ENCODE assay signal across 16 cellular contexts in the genomic region with DNA sequence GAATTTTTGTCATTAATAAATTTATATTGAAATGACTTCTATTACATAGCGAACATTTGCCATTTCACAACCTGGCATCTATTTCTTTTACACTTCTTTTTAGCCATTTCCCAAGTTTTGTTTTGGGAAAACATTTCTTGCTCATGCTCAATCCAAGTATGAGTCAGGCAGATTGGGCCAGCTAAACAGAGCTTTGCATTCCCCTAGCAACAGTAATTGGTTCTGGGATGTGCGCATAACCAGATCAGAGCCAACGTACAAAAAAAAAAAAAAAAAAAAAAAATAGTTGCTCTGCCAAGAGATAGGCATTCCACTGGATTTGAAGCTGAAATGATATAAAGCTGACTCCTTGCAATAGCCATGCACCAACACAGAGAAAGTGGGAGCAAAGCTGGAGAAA. TPM values are rescaled to one million over a fixed set of nuclear protein-coding genes. Genes with fewer than 3 reads are reported as not detected.
DNase-seq lines count a peak whose midpoint lies in the region; ATAC-seq and TF ChIP-seq lines count a peak whose summit lies in the region.
"Had no signal": no experiment of that assay in that cellular context is flagged by ENCODE, and none has a peak within 500 bp of the region (broad histone marks: within the 10 kb centered on the region; RNA-seq: fewer than 3 reads in every experiment).

No MANE protein-coding gene starts in this region.

- intact Hi-C loops in CD14-positive monocyte (cut with micrococcal nuclease): no loop called here

- no peak overlapping the region for H3K27ac Mint-ChIP-seq in CD14-positive monocyte
- H3K27ac Mint-ChIP-seq: IgD-negative memory B cell; stimulated activated naive CD8-positive, alpha-beta T cell treated with anti-CD3 and anti-CD28 coated beads, Interleukin-15, Interleukin-2, amounts not matched to agents 100 ng/mL and 50 ng/mL, for 24 hours had no signal

- TF ChIP-seq CTCF in CD14-positive monocyte (IDR thresholded peaks at IDR 0.05) (no peak), GM13976 (IDR thresholded peaks at IDR 0.05; ENCODE audit: borderline replicate concordance, control extremely low read depth, extremely low read depth, insufficient read depth, missing control alignments) (no peak)

- ATAC-seq in GM21390 (IDR thresholded peaks at IDR 0.05; ENCODE audit: unreplicated experiment): no peak

- H3K4me1 Mint-ChIP-seq in CD14-positive monocyte: no peaks in the 10 kb centered on the region
- H3K4me1 Mint-ChIP-seq: IgD-negative memory B cell had no signal

- in situ Hi-C loops in GM13976 (cut with MboI; ENCODE audit: low sequenced_read_pairs, unreplicated experiment): no loop called here

- H3K9me3 Mint-ChIP-seq in CD14-positive monocyte: peaks cover 0 to 4% (median 0%) of the 10 kb centered on the region in 7 donors

- no peaks in the 10 kb centered on the region for H3K27me3 Mint-ChIP-seq in CD14-positive monocyte (ENCODE audit: low read depth in 3 of 3)
- H3K27me3 Mint-ChIP-seq: IgD-negative memory B cell; stimulated activated naive CD8-positive, alpha-beta T cell treated with anti-CD3 and anti-CD28 coated beads, Interleukin-15, Interleukin-2, amounts not matched to agents 100 ng/mL and 50 ng/mL, for 24 hours had no signal

- DNase-seq in Ammon's horn (ENCODE audit: low spot score) (peak; percentile 28), RPMI7951 (ENCODE audit: low read depth) (peak; percentile 84), fibroblast of peridontal ligament (ENCODE audit: extremely low read depth) (peak; percentile 97), myocyte (ENCODE audit: low read depth) (peak; percentile 37), CD14-positive monocyte (ENCODE audit: low spot score) (no peak), GM13976 (ENCODE audit: low spot score) (no peak)
- DNase-seq in stimulated activated CD4-positive, alpha-beta T cell treated with anti-CD3 and anti-CD28 coated beads, Interleukin-15, amount 100 ng/mL, for 24 hours: no peak
- DNase-seq: activated CD4-positive, CD25-positive, alpha-beta regulatory T cell; NCI-H146; NCI-H774; SJCRH30 had no signal

- H3K36me3 Mint-ChIP-seq in CD14-positive monocyte: no peaks in the 10 kb centered on the region

- no peak overlapping the region for H3K4me3 Mint-ChIP-seq in CD14-positive monocyte
- H3K4me3 Mint-ChIP-seq: IgD-negative memory B cell; stimulated activated naive CD8-positive, alpha-beta T cell treated with anti-CD3 and anti-CD28 coated beads, Interleukin-15, Interleukin-2, amounts not matched to agents 100 ng/mL and 50 ng/mL, for 24 hours had no signal

RNA-seq across cellular contexts. Expression of a gene that starts 37.6 kb away (rescaled TPM):
- not detected in 2 replicates for total RNA-seq in RPMI7951 (2014; rRNA removed; shearing (Covaris generic))
- not detected in 2 replicates for total RNA-seq in myocyte
- not detected for polyA plus RNA-seq in myocyte (2012)
- not detected for polyA plus RNA-seq in CD14-positive monocyte
- total RNA-seq: G401, SJCRH30 had no signal
- polyA plus RNA-seq: adipose tissue, IgD-negative memory B cell had no signal

RNA-seq across cellular contexts. Expression of a gene that starts 37.7 kb away (rescaled TPM):
- not detected in 2 replicates for total RNA-seq in RPMI7951 (2014; rRNA removed; shearing (Covaris generic))
- total RNA-seq in myocyte: not detected in 2 replicates
- polyA plus RNA-seq in myocyte (2012): not detected
- not detected for polyA plus RNA-seq in CD14-positive monocyte
- total RNA-seq: G401, SJCRH30 had no signal
- polyA plus RNA-seq: adipose tissue, IgD-negative memory B cell had no signal

Comparison
In these comparisons a context has a peak if more than half of its experiments do, and no peak if none do; other contexts are left out.
1. DNase-seq: peak in Ammon's horn (single experiment), RPMI7951 (single experiment), fibroblast of peridontal ligament (single experiment) and myocyte (single experiment); none in stimulated activated CD4-positive, alpha-beta T cell treated with anti-CD3 and anti-CD28 coated beads, Interleukin-15, amount 100 ng/mL, for 24 hours (single experiment), CD14-positive monocyte (single experiment) and GM13976 (single experiment).